Comparison of ENCODE assay signal across 8 cellular contexts in genomic region chr16:20674684-20675487, GRCh38. TPM values are rescaled to one million over a fixed set of nuclear protein-coding genes. Genes with fewer than 3 reads are reported as not detected.
DNase-seq lines count a peak whose midpoint lies in the region; ATAC-seq, FAIRE-seq and TF ChIP-seq lines count a peak whose summit lies in the region.
"Had no signal": no experiment of that assay in that cellular context is flagged by ENCODE, and none has a peak within 500 bp of the region (broad histone marks: within the 10 kb centered on the region; RNA-seq: fewer than 3 reads in every experiment).

No MANE protein-coding gene starts in this region.

- H3K9me3 Mint-ChIP-seq in WTC11, result no peaks in the 10 kb centered on the region

- peaks cover 8% of the 10 kb centered on the region for H3K27me3 Mint-ChIP-seq in WTC11 (ENCODE audit: low read depth)

- H3K27me3 ChIP-seq in HL-60 (ENCODE audit: insufficient read depth, poor library complexity, severe bottlenecking) (no peaks in the 10 kb centered on the region), hepatocyte (no peaks in the 10 kb centered on the region), small intestine (ENCODE audit: control insufficient read depth in 2 of 2, insufficient read depth in 2 of 2, low read length in 2 of 2) (no peaks in the 10 kb centered on the region)

- no peak for FAIRE-seq in small intestine (lab: Jason Lieb, UNC)

- H3K27ac ChIP-seq in HL-60 (replicated peaks), result peak overlapping the region; percentile 68
- H3K27ac ChIP-seq in hepatocyte, result peak overlapping the region; percentile 62
- peak overlapping the region in 1 of 2 donors; percentile 48 for H3K27ac ChIP-seq in small intestine (ENCODE audit: low read depth in 1 of 2, low read length in 1 of 2)

- CTCF ChIA-PET in WTC11 (lab: Charles Lee), result interaction anchor here (1.5 kb wide), 1 partner anchor 72 kb away, joined by 3 read pairs; no protein-coding TSS in a partner anchor

- WGBS in hepatocyte (ENCODE audit: low lambda C conversion rate, missing lambda C conversion rate), result 56% methylated on average over 19 of the region's 19 CpGs
- 56 to 67% (median 65%) methylated on average over 19 of the region's 19 CpGs for WGBS in small intestine, 3 donors

- H3K4me3 Mint-ChIP-seq in WTC11, result peak overlapping the region; percentile 53

- H3K79me2 ChIP-seq in hepatocyte, result no peaks in the 10 kb centered on the region

- peak overlapping the region; percentile 71 for H3K4me2 ChIP-seq in hepatocyte

- TF ChIP-seq CTCF in HL-60 (IDR thresholded peaks at IDR 0.05; ENCODE audit: insufficient read depth, low read length), result no peak
- no peak for TF ChIP-seq CTCF in WTC11 (IDR thresholded peaks at IDR 0.05)
- no peak for TF ChIP-seq CTCF in hepatocyte (IDR thresholded peaks at IDR 0.05; ENCODE audit: poor library complexity)

- ATAC-seq in WTC11 (peak; percentile 35), GM19023 (IDR thresholded peaks at IDR 0.05; ENCODE audit: unreplicated experiment) (no peak)

- H3K36me3 Mint-ChIP-seq in WTC11, result no peaks in the 10 kb centered on the region

- H3K36me3 ChIP-seq in hepatocyte (replicated peaks; ENCODE audit: insufficient read depth, low read depth), result no peaks in the 10 kb centered on the region
- H3K36me3 ChIP-seq in small intestine (ENCODE audit: control insufficient read depth in 2 of 2, insufficient read depth in 2 of 2, low read length in 2 of 2), result no peaks in the 10 kb centered on the region

- H3K4me3 ChIP-seq in HL-60 (replicated peaks; ENCODE audit: insufficient read depth, low read length) (peak overlapping the region; percentile 69), hepatocyte (no peak overlapping the region), small intestine (ENCODE audit: low read depth in 1 of 2, low read length in 2 of 2) (no peak overlapping the region)

- H4K20me1 ChIP-seq in hepatocyte (ENCODE audit: insufficient read depth, poor library complexity, severe bottlenecking), result no peaks in the 10 kb centered on the region

- POLR2A ChIA-PET in WTC11 (lab: Charles Lee), result interaction anchor here (1.7 kb wide), 1 partner anchor 11 kb away, joined by 3 read pairs; no protein-coding TSS in a partner anchor

- H2AFZ ChIP-seq in hepatocyte, result peak overlapping the region; percentile 42

- no peaks in the 10 kb centered on the region for H3K9me2 ChIP-seq in hepatocyte (replicated peaks; ENCODE audit: insufficient read depth)

- DNase-seq in HL-60 (ENCODE audit: low read depth in 1 of 2, low spot score in 1 of 2), result peak in 1 of 2 experiments; percentile 13
- DNase-seq in WTC11 (ENCODE audit: low spot score), result no peak
- DNase-seq in hepatocyte (ENCODE audit: low spot score), result no peak
- DNase-seq in small intestine, result peak; percentile 1
- no peak for DNase-seq in DMS 273 treated with DMSO at 0.1 percent for 48 hours (lab: John Stamatoyannopoulos, UW)
- no peak for DNase-seq in NCI-H187 treated with DMSO at 0.1 percent for 48 hours (lab: John Stamatoyannopoulos, UW)
- DNase-seq: NCI-H1930 had no signal

- no peaks in the 10 kb centered on the region for H3K9me3 ChIP-seq in hepatocyte (ENCODE audit: low read depth)
- no peaks in the 10 kb centered on the region for H3K9me3 ChIP-seq in small intestine (ENCODE audit: control insufficient read depth, low read depth)

- H3K4me1 ChIP-seq in hepatocyte (ENCODE audit: insufficient read depth) (peaks cover 33% of the 10 kb centered on the region), small intestine (ENCODE audit: control insufficient read depth in 2 of 2, insufficient read depth in 1 of 2, low read depth in 1 of 2, low read length in 1 of 2) (peaks cover 4 to 12% of the 10 kb centered on the region in 2 donors)

- H3K27ac Mint-ChIP-seq in WTC11, result peak overlapping the region; percentile 83

- H3K4me1 Mint-ChIP-seq in WTC11, result peaks cover 45% of the 10 kb centered on the region

TF ChIP-seq in WTC11, 78 proteins besides CTCF, POLR2A, EP300 and RAD21:
- TF ChIP-seq ZNF121 (CRISPR knock-in tag; IDR thresholded peaks at IDR 0.05) (no peak), TEAD1 (CRISPR knock-in tag; IDR thresholded peaks at IDR 0.05) (no peak), PRRX2 (CRISPR knock-in tag; IDR thresholded peaks at IDR 0.05) (no peak), FOXP1 (CRISPR knock-in tag; IDR thresholded peaks at IDR 0.05; ENCODE audit: borderline replicate concordance) (no peak), ATF1 (CRISPR knock-in tag; IDR thresholded peaks at IDR 0.05) (no peak), IRF2 (CRISPR knock-in tag; IDR thresholded peaks at IDR 0.05; ENCODE audit: borderline replicate concordance, low read depth) (no peak)
- TF ChIP-seq, protein P1, sequence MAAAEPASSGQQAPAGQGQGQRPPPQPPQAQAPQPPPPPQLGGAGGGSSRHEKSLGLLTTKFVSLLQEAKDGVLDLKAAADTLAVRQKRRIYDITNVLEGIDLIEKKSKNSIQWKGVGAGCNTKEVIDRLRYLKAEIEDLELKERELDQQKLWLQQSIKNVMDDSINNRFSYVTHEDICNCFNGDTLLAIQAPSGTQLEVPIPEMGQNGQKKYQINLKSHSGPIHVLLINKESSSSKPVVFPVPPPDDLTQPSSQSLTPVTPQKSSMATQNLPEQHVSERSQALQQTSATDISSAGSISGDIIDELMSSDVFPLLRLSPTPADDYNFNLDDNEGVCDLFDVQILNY (CRISPR knock-in tag; IDR thresholded peaks at IDR 0.05), result no peak
- TF ChIP-seq, protein P2, sequence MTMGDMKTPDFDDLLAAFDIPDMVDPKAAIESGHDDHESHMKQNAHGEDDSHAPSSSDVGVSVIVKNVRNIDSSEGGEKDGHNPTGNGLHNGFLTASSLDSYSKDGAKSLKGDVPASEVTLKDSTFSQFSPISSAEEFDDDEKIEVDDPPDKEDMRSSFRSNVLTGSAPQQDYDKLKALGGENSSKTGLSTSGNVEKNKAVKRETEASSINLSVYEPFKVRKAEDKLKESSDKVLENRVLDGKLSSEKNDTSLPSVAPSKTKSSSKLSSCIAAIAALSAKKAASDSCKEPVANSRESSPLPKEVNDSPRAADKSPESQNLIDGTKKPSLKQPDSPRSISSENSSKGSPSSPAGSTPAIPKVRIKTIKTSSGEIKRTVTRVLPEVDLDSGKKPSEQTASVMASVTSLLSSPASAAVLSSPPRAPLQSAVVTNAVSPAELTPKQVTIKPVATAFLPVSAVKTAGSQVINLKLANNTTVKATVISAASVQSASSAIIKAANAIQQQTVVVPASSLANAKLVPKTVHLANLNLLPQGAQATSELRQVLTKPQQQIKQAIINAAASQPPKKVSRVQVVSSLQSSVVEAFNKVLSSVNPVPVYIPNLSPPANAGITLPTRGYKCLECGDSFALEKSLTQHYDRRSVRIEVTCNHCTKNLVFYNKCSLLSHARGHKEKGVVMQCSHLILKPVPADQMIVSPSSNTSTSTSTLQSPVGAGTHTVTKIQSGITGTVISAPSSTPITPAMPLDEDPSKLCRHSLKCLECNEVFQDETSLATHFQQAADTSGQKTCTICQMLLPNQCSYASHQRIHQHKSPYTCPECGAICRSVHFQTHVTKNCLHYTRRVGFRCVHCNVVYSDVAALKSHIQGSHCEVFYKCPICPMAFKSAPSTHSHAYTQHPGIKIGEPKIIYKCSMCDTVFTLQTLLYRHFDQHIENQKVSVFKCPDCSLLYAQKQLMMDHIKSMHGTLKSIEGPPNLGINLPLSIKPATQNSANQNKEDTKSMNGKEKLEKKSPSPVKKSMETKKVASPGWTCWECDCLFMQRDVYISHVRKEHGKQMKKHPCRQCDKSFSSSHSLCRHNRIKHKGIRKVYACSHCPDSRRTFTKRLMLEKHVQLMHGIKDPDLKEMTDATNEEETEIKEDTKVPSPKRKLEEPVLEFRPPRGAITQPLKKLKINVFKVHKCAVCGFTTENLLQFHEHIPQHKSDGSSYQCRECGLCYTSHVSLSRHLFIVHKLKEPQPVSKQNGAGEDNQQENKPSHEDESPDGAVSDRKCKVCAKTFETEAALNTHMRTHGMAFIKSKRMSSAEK (CRISPR knock-in tag; IDR thresholded peaks at IDR 0.05; ENCODE audit: borderline replicate concordance), result no peak
- TF ChIP-seq, protein P3, sequence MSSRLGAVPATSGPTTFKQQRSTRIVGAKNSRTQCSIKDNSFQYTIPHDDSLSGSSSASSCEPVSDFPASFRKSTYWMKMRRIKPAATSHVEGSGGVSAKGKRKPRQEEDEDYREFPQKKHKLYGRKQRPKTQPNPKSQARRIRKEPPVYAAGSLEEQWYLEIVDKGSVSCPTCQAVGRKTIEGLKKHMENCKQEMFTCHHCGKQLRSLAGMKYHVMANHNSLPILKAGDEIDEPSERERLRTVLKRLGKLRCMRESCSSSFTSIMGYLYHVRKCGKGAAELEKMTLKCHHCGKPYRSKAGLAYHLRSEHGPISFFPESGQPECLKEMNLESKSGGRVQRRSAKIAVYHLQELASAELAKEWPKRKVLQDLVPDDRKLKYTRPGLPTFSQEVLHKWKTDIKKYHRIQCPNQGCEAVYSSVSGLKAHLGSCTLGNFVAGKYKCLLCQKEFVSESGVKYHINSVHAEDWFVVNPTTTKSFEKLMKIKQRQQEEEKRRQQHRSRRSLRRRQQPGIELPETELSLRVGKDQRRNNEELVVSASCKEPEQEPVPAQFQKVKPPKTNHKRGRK (CRISPR knock-in tag; IDR thresholded peaks at IDR 0.05; ENCODE audit: borderline replicate concordance), result no peak
- TF ChIP-seq, protein P4, sequence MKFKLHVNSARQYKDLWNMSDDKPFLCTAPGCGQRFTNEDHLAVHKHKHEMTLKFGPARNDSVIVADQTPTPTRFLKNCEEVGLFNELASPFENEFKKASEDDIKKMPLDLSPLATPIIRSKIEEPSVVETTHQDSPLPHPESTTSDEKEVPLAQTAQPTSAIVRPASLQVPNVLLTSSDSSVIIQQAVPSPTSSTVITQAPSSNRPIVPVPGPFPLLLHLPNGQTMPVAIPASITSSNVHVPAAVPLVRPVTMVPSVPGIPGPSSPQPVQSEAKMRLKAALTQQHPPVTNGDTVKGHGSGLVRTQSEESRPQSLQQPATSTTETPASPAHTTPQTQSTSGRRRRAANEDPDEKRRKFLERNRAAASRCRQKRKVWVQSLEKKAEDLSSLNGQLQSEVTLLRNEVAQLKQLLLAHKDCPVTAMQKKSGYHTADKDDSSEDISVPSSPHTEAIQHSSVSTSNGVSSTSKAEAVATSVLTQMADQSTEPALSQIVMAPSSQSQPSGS (CRISPR knock-in tag; IDR thresholded peaks at IDR 0.05; ENCODE audit: borderline replicate concordance, low read depth), result no peak

RNA-seq across cellular contexts. Expression of gene ACSM1, which starts 22.6 kb away (rescaled TPM):
- total RNA-seq in WTC11 (2021) (0.09 to 0.46 TPM (median 0.31 TPM) in 3 replicates), hepatocyte (0.47 and 0.48 TPM in 2 replicates)
- polyA plus RNA-seq in hepatocyte (0.51 and 0.75 TPM in 2 replicates), small intestine (under 1 TPM in 2 of 3 donors, not detected in 1; 0.22 to 0.37 TPM)
